ENCODE assay signal across 8 cellular contexts in the genomic region with DNA sequence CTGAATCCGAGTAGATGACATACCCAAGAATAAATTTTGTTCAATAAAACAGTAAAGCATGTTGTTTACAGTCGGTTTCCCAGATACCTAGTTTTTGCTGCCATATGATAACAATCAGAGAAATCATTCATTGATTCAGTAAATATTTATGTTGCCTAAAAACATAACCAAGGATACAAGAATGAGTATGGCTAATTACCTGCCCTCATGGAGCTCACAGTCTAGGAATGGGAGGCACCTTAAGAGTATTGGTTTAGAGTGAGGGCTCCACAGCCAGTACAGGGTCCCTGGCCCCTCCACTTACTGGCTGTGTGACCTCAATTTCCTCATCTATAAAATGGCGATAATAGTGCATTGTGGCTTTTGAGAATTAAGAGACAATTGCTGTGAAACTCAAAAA. TPM values are rescaled to one million over a fixed set of nuclear protein-coding genes. Genes with fewer than 3 reads are reported as not detected.
A peak's percentile ranks its signal among the peaks of the same experiment; 100 is the strongest.
DNase-seq lines count a peak whose midpoint lies in the region; ATAC-seq and TF ChIP-seq lines count a peak whose summit lies in the region.

No MANE protein-coding gene starts in this region.

- CTCF ChIA-PET in activated CD8-positive, alpha-beta memory T cell treated with anti-CD3 and anti-CD28 coated beads, Interleukin-2, amount 10 ng/mL, durations not matched to agents 7 days and 5 days (lab: Charles Lee) = interaction anchor here (1.4 to 4.7 kb wide), 5 partner anchors 27 to 234 kb away, joined by 3 to 25 read pairs (median 13); no protein-coding TSS in a partner anchor

- H3K36me3 Mint-ChIP-seq in activated CD8-positive, alpha-beta memory T cell treated with anti-CD3 and anti-CD28 coated beads, Interleukin-2, amount 10 ng/mL, durations not matched to agents 7 days and 5 days = peaks cover 44% of the 10 kb centered on the region

- H3K4me3 Mint-ChIP-seq in activated CD8-positive, alpha-beta memory T cell treated with anti-CD3 and anti-CD28 coated beads, Interleukin-2, amount 10 ng/mL, durations not matched to agents 7 days and 5 days = peak overlapping the region; percentile 98

- H3K27ac Mint-ChIP-seq in activated CD8-positive, alpha-beta memory T cell treated with anti-CD3 and anti-CD28 coated beads, Interleukin-2, amount 10 ng/mL, durations not matched to agents 7 days and 5 days = peak overlapping the region; percentile 94

- H3K27me3 Mint-ChIP-seq in activated CD8-positive, alpha-beta memory T cell treated with anti-CD3 and anti-CD28 coated beads, Interleukin-2, amount 10 ng/mL, durations not matched to agents 7 days and 5 days = no peaks in the 10 kb centered on the region

- intact Hi-C loops in ascending aorta (cut with DNase I) (no loop called here), lower leg skin (cut with DNase I; ENCODE audit: low total_unique reads) (no loop called here), thyroid gland (cut with DNase I) (no loop called here)

- H3K4me1 ChIP-seq in ascending aorta = peaks cover 13 to 29% of the 10 kb centered on the region in 2 donors
- H3K4me1 ChIP-seq in thyroid gland = peaks cover 9 to 28% of the 10 kb centered on the region in 2 donors

- DNase-seq in activated CD8-positive, alpha-beta memory T cell treated with anti-CD3 and anti-CD28 coated beads, Interleukin-2, amount 10 ng/mL, durations not matched to agents 7 days and 5 days = no peak
- DNase-seq in activated CD8-positive, alpha-beta memory T cell treated with anti-CD3 and anti-CD28 coated beads, Interleukin-2, amount 50 U/mL, for 4 hours = no peak
- DNase-seq in ascending aorta (ENCODE audit: low spot score in 2 of 2) (no peak), lower leg skin (ENCODE audit: low spot score in 2 of 2) (no peak), thyroid gland (no peak), SHP77 treated with DMSO at 0.1 percent for 48 hours (lab: John Stamatoyannopoulos, UW) (no peak), activated gamma-delta T cell treated with Interleukin-2 at 50 U/mL for 16 hours (no peak)

- 45 to 51% methylated on average over 3 of the region's 3 CpGs for WGBS in lower leg skin, 2 donors
- WGBS in thyroid gland, 2 donors = 52 to 60% methylated on average over 3 of the region's 3 CpGs

- H3K27ac ChIP-seq in ascending aorta (peak overlapping the region in 1 of 2 donors; percentile 80), thyroid gland (no peak overlapping the region)

- no peaks in the 10 kb centered on the region for H3K9me3 Mint-ChIP-seq in activated CD8-positive, alpha-beta memory T cell treated with anti-CD3 and anti-CD28 coated beads, Interleukin-2, amount 10 ng/mL, durations not matched to agents 7 days and 5 days (ENCODE audit: low read depth)

- ATAC-seq in activated CD8-positive, alpha-beta memory T cell treated with anti-CD3 and anti-CD28 coated beads, Interleukin-2, amount 10 ng/mL, durations not matched to agents 7 days and 5 days = no peak
- ATAC-seq in GM19467 (IDR thresholded peaks at IDR 0.05; ENCODE audit: unreplicated experiment) = no peak

- peaks cover 5 to 16% of the 10 kb centered on the region in 2 donors for H3K36me3 ChIP-seq in ascending aorta
- H3K36me3 ChIP-seq in thyroid gland = peaks cover 6 to 9% of the 10 kb centered on the region in 2 donors

- H3K9me3 ChIP-seq in ascending aorta (no peaks in the 10 kb centered on the region), thyroid gland (no peaks in the 10 kb centered on the region)

- H3K27me3 ChIP-seq in ascending aorta (no peaks in the 10 kb centered on the region), thyroid gland (no peaks in the 10 kb centered on the region)

- TF ChIP-seq POLR2A in lower leg skin (IDR thresholded peaks at IDR 0.05) (no peak), thyroid gland (IDR thresholded peaks at IDR 0.05) (no peak)

- H3K4me1 Mint-ChIP-seq in activated CD8-positive, alpha-beta memory T cell treated with anti-CD3 and anti-CD28 coated beads, Interleukin-2, amount 10 ng/mL, durations not matched to agents 7 days and 5 days = peaks cover 78% of the 10 kb centered on the region

- TF ChIP-seq CTCF in ascending aorta (IDR thresholded peaks at IDR 0.05) (no peak), lower leg skin (IDR thresholded peaks at IDR 0.05) (no peak), thyroid gland (IDR thresholded peaks at IDR 0.05) (no peak)

- peak overlapping the region; percentile 85 to 96 for H3K4me3 ChIP-seq in ascending aorta
- peak overlapping the region; percentile 86 for H3K4me3 ChIP-seq in lower leg skin (ENCODE audit: low read depth, poor library complexity, severe bottlenecking)
- H3K4me3 ChIP-seq in thyroid gland (replicated peaks in 1 of 3) = peak overlapping the region in 2 of 3 donors; percentile 52 to 86

RNA-seq across cellular contexts. Expression of a gene that starts 0.9 kb away (rescaled TPM):
- 100 to 1,000 TPM; 215 to 266 TPM for total RNA-seq in activated CD8-positive, alpha-beta memory T cell treated with anti-CD3 and anti-CD28 coated beads, Interleukin-2, amount 10 ng/mL, durations not matched to agents 7 days and 5 days
- total RNA-seq in ascending aorta = 24.7 TPM
- total RNA-seq in lower leg skin = 100 to 1,000 TPM; 113 to 219 (median 153) TPM
- 100 to 1,000 TPM; 128 to 252 (median 193) TPM for total RNA-seq in thyroid gland

RNA-seq across cellular contexts. Expression of a gene that starts 1.1 kb away (rescaled TPM):
- total RNA-seq in activated CD8-positive, alpha-beta memory T cell treated with anti-CD3 and anti-CD28 coated beads, Interleukin-2, amount 10 ng/mL, durations not matched to agents 7 days and 5 days = 10 to 100 TPM; 29.6 to 37.5 TPM
- 31.2 TPM for total RNA-seq in ascending aorta
- total RNA-seq in lower leg skin = 10 to 100 TPM in 3 of 4 donors, 1 to 10 TPM in 1; 8.8 to 18.5 (median 12.7) TPM
- total RNA-seq in thyroid gland = 10 to 100 TPM; 19.5 to 36.1 (median 26.3) TPM

RNA-seq across cellular contexts. Expression of a gene that starts 22.6 kb away (rescaled TPM):
- total RNA-seq in activated CD8-positive, alpha-beta memory T cell treated with anti-CD3 and anti-CD28 coated beads, Interleukin-2, amount 10 ng/mL, durations not matched to agents 7 days and 5 days = 1 to 10 TPM; 1.1 TPM
- total RNA-seq in ascending aorta (1.6 TPM), lower leg skin (1 to 10 TPM; 1.6 to 7.1 (median 4.9) TPM), thyroid gland (1 to 10 TPM; 1.1 to 2.1 (median 1.7) TPM)

RNA-seq across cellular contexts. Expression of a gene that starts 23.6 kb away (rescaled TPM):
- 1 to 10 TPM in 1 of 2 experiments, under 1 TPM in 1; 0.87 to 4.6 TPM for total RNA-seq in activated CD8-positive, alpha-beta memory T cell treated with anti-CD3 and anti-CD28 coated beads, Interleukin-2, amount 10 ng/mL, durations not matched to agents 7 days and 5 days
- 18.9 TPM for total RNA-seq in ascending aorta
- 10 to 100 TPM in 3 of 4 donors, 1 to 10 TPM in 1; 2.4 to 15.3 (median 12.3) TPM for total RNA-seq in lower leg skin
- 10 to 100 TPM in 1 of 4 donors, 1 to 10 TPM in 3; 2.5 to 23.6 (median 6.5) TPM for total RNA-seq in thyroid gland

RNA-seq across cellular contexts. Expression of a gene that starts 53.2 kb away (rescaled TPM):
- total RNA-seq in activated CD8-positive, alpha-beta memory T cell treated with anti-CD3 and anti-CD28 coated beads, Interleukin-2, amount 10 ng/mL, durations not matched to agents 7 days and 5 days = not detected
- total RNA-seq in ascending aorta = 3.6 TPM
- total RNA-seq in lower leg skin = 1 to 10 TPM in 3 of 4 donors, under 1 TPM in 1; 0.91 to 2.1 (median 1.8) TPM
- total RNA-seq in thyroid gland = 1 to 10 TPM; 2.3 to 7.7 (median 3.4) TPM
